In the genomic region with DNA sequence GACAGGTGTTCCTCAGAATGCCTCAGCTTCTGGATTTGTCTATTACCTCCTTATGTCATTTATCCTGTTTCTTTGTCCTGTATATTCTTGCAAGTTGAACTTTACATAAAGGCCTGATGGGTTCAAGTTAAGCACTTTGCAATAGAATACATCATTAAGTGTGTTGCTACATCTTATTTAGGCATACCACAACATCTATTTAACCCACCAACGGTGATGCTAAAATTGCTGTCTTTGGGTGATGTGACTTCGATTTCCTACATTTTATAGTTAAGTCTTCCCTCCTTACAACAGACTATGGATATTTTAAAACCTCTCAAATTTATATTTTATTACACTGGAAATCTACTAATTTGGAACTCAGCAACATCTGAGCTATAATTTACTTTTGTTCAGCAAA, we compare ENCODE assay signal across 28 cellular contexts.
"Had no signal": no experiment of that assay in that cellular context is flagged by ENCODE, and none has a peak within 500 bp of the region (broad histone marks: within the 10 kb centered on the region; RNA-seq: fewer than 3 reads in every experiment).

No MANE protein-coding gene starts in this region.

- H3K4me3 ChIP-seq: stomach, suprapubic skin, testis, thoracic aorta, thyroid gland, tibial artery, tibial nerve, transverse colon, upper lobe of left lung, upper lobe of right lung, uterus, vagina had no signal

- H3K36me3 Mint-ChIP-seq: stimulated activated effector memory CD8-positive, alpha-beta T cell treated with anti-CD3 and anti-CD28 coated beads, Interleukin-12 subunit alpha, Interleukin-12 subunit beta, amount 100 ng/mL, for 72 hours; stimulated activated memory B cell treated with anti-CD40 and anti-IgM and Interleukin-4, amounts not matched to agents 10 μg/mL and 1 μg/mL and 100 μg/mL, for 72 hours; stimulated activated naive B cell treated with anti-CD40 and anti-IgM and Interleukin-4, amounts not matched to agents 10 μg/mL and 1 μg/mL and 100 μg/mL, for 72 hours had no signal

- H3K36me3 ChIP-seq: suprapubic skin, thoracic aorta, thyroid gland, transverse colon, upper lobe of left lung, upper lobe of right lung, uterus, vagina had no signal

- H3K4me1 ChIP-seq: stomach, suprapubic skin, testis, thyroid gland, tibial artery, tibial nerve, upper lobe of left lung, upper lobe of right lung, uterus, vagina had no signal

- H3K27me3 Mint-ChIP-seq: stimulated activated memory B cell treated with anti-CD40 and anti-IgM and Interleukin-4, amounts not matched to agents 10 μg/mL and 1 μg/mL and 100 μg/mL, for 72 hours; type B pancreatic cell had no signal

- ATAC-seq: stimulated activated effector memory CD8-positive, alpha-beta T cell treated with anti-CD3 and anti-CD28 coated beads, Interleukin-12 subunit alpha, Interleukin-12 subunit beta, amount 100 ng/mL, for 72 hours; stimulated activated memory B cell treated with anti-CD40 and anti-IgM and Interleukin-4, amounts not matched to agents 10 μg/mL and 1 μg/mL and 100 μg/mL, for 72 hours; stimulated activated naive B cell treated with anti-CD40 and anti-IgM and Interleukin-4, amounts not matched to agents 10 μg/mL and 1 μg/mL and 100 μg/mL, for 72 hours; stimulated activated naive CD8-positive, alpha-beta T cell treated with anti-CD3 and anti-CD28 coated beads, Interleukin-15, amount 100 ng/mL, for 72 hours; stimulated activated naive CD8-positive, alpha-beta T cell treated with anti-CD3 and anti-CD28 coated beads, Interleukin-15, Interleukin-2, amounts not matched to agents 100 U/mL and 50 U/mL, for 24 hours; upper lobe of right lung had no signal

- H3K27ac Mint-ChIP-seq: stimulated activated effector memory CD8-positive, alpha-beta T cell treated with anti-CD3 and anti-CD28 coated beads, Interleukin-12 subunit alpha, Interleukin-12 subunit beta, amount 100 ng/mL, for 72 hours; stimulated activated memory B cell treated with anti-CD40 and anti-IgM and Interleukin-4, amounts not matched to agents 10 μg/mL and 1 μg/mL and 100 μg/mL, for 72 hours; stimulated activated naive B cell treated with anti-CD40 and anti-IgM and Interleukin-4, amounts not matched to agents 10 μg/mL and 1 μg/mL and 100 μg/mL, for 72 hours; stimulated activated naive CD8-positive, alpha-beta T cell treated with anti-CD3 and anti-CD28 coated beads, Interleukin-15, Interleukin-2, amounts not matched to agents 100 ng/mL and 50 ng/mL, for 24 hours; type B pancreatic cell had no signal

- H3K4me1 Mint-ChIP-seq: stimulated activated effector memory CD8-positive, alpha-beta T cell treated with anti-CD3 and anti-CD28 coated beads, Interleukin-12 subunit alpha, Interleukin-12 subunit beta, amount 100 ng/mL, for 72 hours; stimulated activated memory B cell treated with anti-CD40 and anti-IgM and Interleukin-4, amounts not matched to agents 10 μg/mL and 1 μg/mL and 100 μg/mL, for 72 hours; stimulated activated naive B cell treated with anti-CD40 and anti-IgM and Interleukin-4, amounts not matched to agents 10 μg/mL and 1 μg/mL and 100 μg/mL, for 72 hours; stimulated activated naive CD8-positive, alpha-beta T cell treated with anti-CD3 and anti-CD28 coated beads, Interleukin-15, amount 100 ng/mL, for 72 hours had no signal

- H3K9me3 ChIP-seq: stomach, suprapubic skin, testis, thoracic aorta, thyroid gland, transverse colon, upper lobe of left lung, upper lobe of right lung, uterus, vagina had no signal

- H3K9me3 Mint-ChIP-seq: stimulated activated effector memory CD8-positive, alpha-beta T cell treated with anti-CD3 and anti-CD28 coated beads, Interleukin-12 subunit alpha, Interleukin-12 subunit beta, amount 100 ng/mL, for 72 hours; stimulated activated naive CD8-positive, alpha-beta T cell treated with anti-CD3 and anti-CD28 coated beads, Interleukin-15, amount 100 ng/mL, for 72 hours; stimulated activated naive CD8-positive, alpha-beta T cell treated with anti-CD3 and anti-CD28 coated beads, Interleukin-15, Interleukin-2, amounts not matched to agents 100 ng/mL and 50 ng/mL, for 24 hours had no signal

- H3K27ac ChIP-seq: stomach, suprapubic skin, testis, thoracic aorta, thyroid gland, tibial artery, tibial nerve, transverse colon, upper lobe of left lung, upper lobe of right lung, uterus, vagina had no signal

- H3K27me3 ChIP-seq: stomach, suprapubic skin, testis, thyroid gland, tibial artery, tibial nerve, transverse colon, upper lobe of left lung, upper lobe of right lung, uterus, vagina had no signal

- DNase-seq: stimulated activated CD4-positive, alpha-beta T cell treated with anti-CD3 and anti-CD28 coated beads, Interleukin-2, amount 100 ng/mL, for 48 hours; stimulated activated CD4-positive, alpha-beta T cell treated with anti-CD3 and anti-CD28 coated beads, Interleukin-4, amount 100 ng/mL, for 1 hour; stimulated activated CD4-positive, alpha-beta T cell treated with anti-CD3 and anti-CD28 coated beads, Interleukin-4, amount 100 ng/mL, for 24 hours; stimulated activated CD4-positive, alpha-beta T cell treated with anti-CD3 and anti-CD28 coated beads, Interleukin-4, amount 100 ng/mL, for 4 hours; stimulated activated CD8-positive, alpha-beta memory T cell treated with anti-CD3 and anti-CD28 coated beads, Interleukin-4, amount 100 ng/mL, for 48 hours; stimulated activated naive B cell treated with anti-CD40 and anti-IgM and Interleukin-4, amounts not matched to agents 10 μg/mL and 1 μg/mL and 100 μg/mL, for 72 hours; stimulated activated naive CD4-positive, alpha-beta T cell; stimulated activated naive CD4-positive, alpha-beta T cell treated with Interleukin-2 at 50 U/mL for 16 hours; stimulated activated naive CD8-positive, alpha-beta T cell treated with anti-CD3 and anti-CD28 coated beads, Interleukin-15, amount 100 ng/mL, for 72 hours; stimulated activated naive CD8-positive, alpha-beta T cell treated with anti-CD3 and anti-CD28 coated beads, Interleukin-15, Interleukin-2, amounts not matched to agents 100 U/mL and 50 U/mL, for 24 hours; stomach; substantia nigra; testis; thyroid gland; tibial artery; transverse colon; trophoblast cell; upper lobe of left lung; upper lobe of right lung; uterus had no signal

- H3K4me3 Mint-ChIP-seq: stimulated activated effector memory CD8-positive, alpha-beta T cell treated with anti-CD3 and anti-CD28 coated beads, Interleukin-12 subunit alpha, Interleukin-12 subunit beta, amount 100 ng/mL, for 72 hours; stimulated activated memory B cell treated with anti-CD40 and anti-IgM and Interleukin-4, amounts not matched to agents 10 μg/mL and 1 μg/mL and 100 μg/mL, for 72 hours; stimulated activated naive B cell treated with anti-CD40 and anti-IgM and Interleukin-4, amounts not matched to agents 10 μg/mL and 1 μg/mL and 100 μg/mL, for 72 hours; stimulated activated naive CD8-positive, alpha-beta T cell treated with anti-CD3 and anti-CD28 coated beads, Interleukin-15, amount 100 ng/mL, for 72 hours; stimulated activated naive CD8-positive, alpha-beta T cell treated with anti-CD3 and anti-CD28 coated beads, Interleukin-15, Interleukin-2, amounts not matched to agents 100 ng/mL and 50 ng/mL, for 24 hours; type B pancreatic cell had no signal
